Comparison of ENCODE assay signal across 35 cellular contexts in genomic region chr19:36371886-36372285, GRCh38. TPM values are rescaled to one million over a fixed set of nuclear protein-coding genes. Genes with fewer than 3 reads are reported as not detected.
DNase-seq lines count a peak whose midpoint lies in the region; ATAC-seq, FAIRE-seq and TF ChIP-seq lines count a peak whose summit lies in the region.
"Had no signal": no experiment of that assay in that cellular context is flagged by ENCODE, and none has a peak within 500 bp of the region (broad histone marks: within the 10 kb centered on the region; RNA-seq: fewer than 3 reads in every experiment).

No MANE protein-coding gene starts in this region.

- intact Hi-C loops in HepG2 (cut with micrococcal nuclease; ENCODE audit: unreplicated experiment) (no loop called here), right lobe of liver (cut with DNase I) (no loop called here), K562 (cut with micrococcal nuclease) (no loop called here)

- H3K27ac ChIP-seq in HepG2 (ENCODE audit: extremely low read length, insufficient read depth, low read length) (no peak overlapping the region), right lobe of liver (no peak overlapping the region), HEK293 (ENCODE audit: extremely low read depth, low read depth, low read length) (no peak overlapping the region), K562 (ENCODE audit: extremely low read depth, low read depth, low read length) (no peak overlapping the region)
- H3K27ac ChIP-seq: 22Rv1; A549; BLaER1; BLaER1 treated with 17β-estradiol and CSF1 and Interleukin-3, amounts not matched to agents 10 nM and 100 nM; C4-2B had no signal

- H3K36me3 Mint-ChIP-seq in activated naive CD4-positive, alpha-beta T cell treated with anti-CD3 and anti-CD28 coated beads, Interleukin-2, amount 50 U/mL, for 72 hours, result peaks cover 64 to 83% of the 10 kb centered on the region in 2 donors

- H3K4me1 ChIP-seq in HepG2 (ENCODE audit: insufficient read depth, low read length) (peaks cover 9% of the 10 kb centered on the region; the same call in 1 of the 2 replicates), right lobe of liver (no peaks in the 10 kb centered on the region), HEK293 (ENCODE audit: control insufficient read depth, insufficient read depth, low read length) (no peaks in the 10 kb centered on the region), K562 (replicated peaks in 1 of 2; ENCODE audit: control insufficient read depth in 2 of 2, insufficient read depth in 2 of 2, low read length in 2 of 2) (no peaks in the 10 kb centered on the region)
- H3K4me1 ChIP-seq: A549, BE2C, Caco-2 had no signal

- H3K27me3 ChIP-seq in HepG2 (ENCODE audit: control insufficient read depth in 1 of 2, insufficient read depth in 2 of 2, low read length in 2 of 2) (no peaks in the 10 kb centered on the region), right lobe of liver (no peaks in the 10 kb centered on the region), K562 (ENCODE audit: control insufficient read depth in 2 of 2, insufficient read depth in 2 of 2, low read length in 2 of 2) (no peaks in the 10 kb centered on the region)
- H3K27me3 ChIP-seq: BE2C; BLaER1; BLaER1 treated with 17β-estradiol and CSF1 and Interleukin-3, amounts not matched to agents 10 nM and 100 nM had no signal

- H3K4me3 ChIP-seq in HepG2 (replicated peaks in 1 of 3; ENCODE audit: insufficient read depth in 1 of 3, low read depth in 2 of 3, low read length in 3 of 3) (no peak overlapping the region), right lobe of liver (no peak overlapping the region), HEK293 (ENCODE audit: low read depth, low read length) (no peak overlapping the region), K562 (no peak overlapping the region)
- H3K4me3 ChIP-seq: A549; BLaER1; BLaER1 treated with 17β-estradiol and CSF1 and Interleukin-3, amounts not matched to agents 10 nM and 100 nM had no signal

- in situ Hi-C loops in HepG2 (cut with HindIII; ENCODE audit: extremely low pct_ligation_motif_present, low pct_unique_long_range_greater_than_20kb) (no loop called here), K562 (cut with MboI) (no loop called here)

- POLR2A ChIA-PET in HepG2 (lab: Yijun Ruan, JAX), result no interaction called here
- POLR2A ChIA-PET in HEK293 (lab: Yijun Ruan, JAX), result no interaction called here
- POLR2A ChIA-PET in K562 (lab: Yijun Ruan, JAX), result no interaction called here

- DNase-seq in HepG2 (ENCODE audit: low spot score) (no peak), right lobe of liver (no peak), K562 (ENCODE audit: extremely low read depth in 1 of 4, low spot score in 3 of 4) (no peak), left lobe of liver (ENCODE audit: low spot score) (no peak)
- DNase-seq in activated naive CD4-positive, alpha-beta T cell treated with anti-CD3 and anti-CD28 coated beads, Interleukin-2, amount 50 U/mL, for 72 hours (ENCODE audit: low spot score in 2 of 2), result no peak
- DNase-seq: 8988T; ACHN; AML-193; BE2C; C1 segment of cervical spinal cord; Caco-2; Calu3; CD4-positive, alpha-beta memory T cell; CD4-positive, alpha-beta T cell; CD4-positive, CD25-positive, alpha-beta regulatory T cell; CD8-positive, alpha-beta memory T cell; CD8-positive, alpha-beta T cell; COR-L47; DMS 273 treated with DMSO at 0.1 percent for 48 hours; DMS153; DMS53; DMS79; DMS79 treated with DMSO at 0.1 percent for 48 hours; DND-41; EL had no signal

- no peaks in the 10 kb centered on the region for H4K20me1 ChIP-seq in HepG2 (ENCODE audit: insufficient read depth, low read length)
- H4K20me1 ChIP-seq in K562 (replicated peaks; ENCODE audit: control insufficient read depth, insufficient read depth, low read length), result no peaks in the 10 kb centered on the region
- H4K20me1 ChIP-seq: BLaER1; BLaER1 treated with 17β-estradiol and CSF1 and Interleukin-3, amounts not matched to agents 10 nM and 100 nM had no signal

- H3K4me2 ChIP-seq in HepG2 (ENCODE audit: low read depth, low read length), result no peak overlapping the region
- no peak overlapping the region for H3K4me2 ChIP-seq in K562 (ENCODE audit: insufficient read depth, low read length)
- H3K4me2 ChIP-seq: A549; BLaER1; BLaER1 treated with 17β-estradiol and CSF1 and Interleukin-3, amounts not matched to agents 10 nM and 100 nM had no signal

- H2AFZ ChIP-seq in HepG2 (ENCODE audit: low read length), result no peak overlapping the region
- no peak overlapping the region for H2AFZ ChIP-seq in K562 (ENCODE audit: low read depth, low read length)

- CTCF ChIA-PET in HepG2 (lab: Yijun Ruan, JAX; ENCODE audit: low intra/inter-chr PET ratio, low total read pairs), result no interaction called here
- CTCF ChIA-PET in HEK293 (lab: Yijun Ruan, JAX), result interaction anchor here (0.6 kb wide), 1 partner anchor 24 kb away, joined by 10 read pairs; no protein-coding TSS in a partner anchor
- CTCF ChIA-PET in K562 (lab: Yijun Ruan, JAX; ENCODE audit: low intra/inter-chr PET ratio), result no interaction called here

- ATAC-seq in HepG2, result no peak
- no peak for ATAC-seq in right lobe of liver
- no peak for ATAC-seq in K562
- no peak for ATAC-seq in left lobe of liver
- no peak for ATAC-seq in activated naive CD4-positive, alpha-beta T cell treated with anti-CD3 and anti-CD28 coated beads, Interleukin-2, amount 50 U/mL, for 72 hours
- ATAC-seq: A549; CD8-positive, alpha-beta T cell had no signal

- BruUV-seq in HepG2 (replicated peaks; lab: Mats Ljungman, UMichigan) (no TSS peak), K562 (replicated peaks; lab: Mats Ljungman, UMichigan) (no TSS peak)

- TF ChIP-seq CTCF in HepG2 (CRISPR knock-in tag; IDR thresholded peaks at IDR 0.05) (no peak), right lobe of liver (IDR thresholded peaks at IDR 0.05) (no peak), HEK293 (tag by site-specific recombination; IDR thresholded peaks at IDR 0.05) (no peak), K562 (IDR thresholded peaks at IDR 0.05 in 2 of 3, conservative IDR thresholded peaks at IDR 0.05 in 1 of 3; ENCODE audit: insufficient read depth in 2 of 3, low read depth in 1 of 3, low read length in 3 of 3) (no peak)

- H3K9me1 ChIP-seq in K562 (ENCODE audit: control insufficient read depth, insufficient read depth, low read length), result no peaks in the 10 kb centered on the region

- H3K36me3 ChIP-seq in HepG2 (replicated peaks in 1 of 2; ENCODE audit: control insufficient read depth in 1 of 2, insufficient read depth in 2 of 2, low read length in 2 of 2) (peaks cover 2 to 7% of the 10 kb centered on the region in 2 experiments; a peak in 1 of 5 replicates), right lobe of liver (peaks cover 0 to 6% (median 2%) of the 10 kb centered on the region in 4 donors), HEK293 (ENCODE audit: control insufficient read depth in 2 of 2, insufficient read depth in 1 of 2, low read length in 2 of 2) (peaks cover 11 to 62% of the 10 kb centered on the region in 2 experiments), K562 (ENCODE audit: control insufficient read depth, insufficient read depth, low read length) (no peaks in the 10 kb centered on the region)
- H3K36me3 ChIP-seq: BE2C had no signal

- no peak for FAIRE-seq in HepG2 (lab: Jason Lieb, UNC)
- no peak for FAIRE-seq in K562 (lab: Jason Lieb, UNC)
- FAIRE-seq: D721Med had no signal

- TF ChIP-seq POLR2A in HepG2 (IDR thresholded peaks at IDR 0.05; ENCODE audit: insufficient read depth in 1 of 2, low read depth in 2 of 2, low read length in 2 of 2) (no peak), right lobe of liver (IDR thresholded peaks at IDR 0.05) (no peak), K562 (conservative IDR thresholded peaks at IDR 0.05) (no peak)

- H3K9me3 ChIP-seq in HepG2 (ENCODE audit: low read length) (0 out of 2 replicates have a peak, but pooled peaks cover 5% of the 10 kb centered on the region), right lobe of liver (peaks cover 0 to 8% (median 0%) of the 10 kb centered on the region in 4 donors), HEK293 (ENCODE audit: control insufficient read depth, insufficient read depth, low read depth, low read length) (peaks cover 30% of the 10 kb centered on the region), K562 (replicated peaks; ENCODE audit: control insufficient read depth, insufficient read depth, low read depth, low read length) (no peaks in the 10 kb centered on the region)
- H3K9me3 ChIP-seq: BE2C had no signal

- no peak overlapping the region for H3K27ac Mint-ChIP-seq in activated naive CD4-positive, alpha-beta T cell treated with anti-CD3 and anti-CD28 coated beads, Interleukin-2, amount 50 U/mL, for 72 hours
- H3K27ac Mint-ChIP-seq: B cell; CD14-positive monocyte; CD4-positive, alpha-beta T cell; CD8-positive, alpha-beta memory T cell; CD8-positive, alpha-beta T cell had no signal

- H3K9ac ChIP-seq in HepG2 (ENCODE audit: insufficient read depth, low read depth, low read length) (no peak overlapping the region), K562 (ENCODE audit: insufficient read depth in 1 of 2, low read depth in 2 of 2, low read length in 2 of 2) (no peak overlapping the region)
- H3K9ac ChIP-seq: BLaER1; BLaER1 treated with 17β-estradiol and CSF1 and Interleukin-3, amounts not matched to agents 10 nM and 100 nM had no signal

- H3K9me3 Mint-ChIP-seq in activated naive CD4-positive, alpha-beta T cell treated with anti-CD3 and anti-CD28 coated beads, Interleukin-2, amount 50 U/mL, for 72 hours, result peaks cover 17 to 18% of the 10 kb centered on the region in 2 donors

- TF ChIP-seq EP300 in HepG2 (IDR thresholded peaks at IDR 0.05; ENCODE audit: low read depth in 2 of 2, low read length in 2 of 2) (no peak), HepG2 (CRISPR knock-in tag; IDR thresholded peaks at IDR 0.05; ENCODE audit: borderline replicate concordance) (no peak), K562 (IDR thresholded peaks at IDR 0.05; ENCODE audit: low read length) (no peak)

- TF ChIP-seq RAD21 in HepG2 (CRISPR knock-in tag; IDR thresholded peaks at IDR 0.05), result no peak
- TF ChIP-seq RAD21 in K562 (CRISPR knock-in tag; conservative IDR thresholded peaks at IDR 0.05 in 1 of 2, IDR thresholded peaks at IDR 0.05 in 1 of 2), result no peak

- peaks cover 7% of the 10 kb centered on the region for H3K79me2 ChIP-seq in HepG2 (ENCODE audit: insufficient read depth, low read length)
- no peaks in the 10 kb centered on the region for H3K79me2 ChIP-seq in K562 (ENCODE audit: control insufficient read depth, insufficient read depth, low read length)

RNA-seq across cellular contexts. Expression of gene ZFP14, which starts 7.1 kb away (rescaled TPM):
- total RNA-seq in HepG2 (2016; rRNA removed; fragmentation: Illumina TruSeq; extraction: Trizol) (5.0 and 5.7 TPM in 2 replicates), right lobe of liver (1 to 10 TPM; 1.1 to 1.9 (median 1.8) TPM), K562 (2014; rRNA removed) (0.41 and 1.1 TPM in 2 replicates), K562 (2014; rRNA removed; fragmentation: Illumina TruSeq; extraction: Trizol) (1.5 and 2.1 TPM in 2 replicates), K562 (2015; rRNA removed; fragmentation: Illumina TruSeq; extraction: Trizol) (1.4 and 2.1 TPM in 2 replicates), K562 (2021) (0.65 and 1.2 TPM in 2 replicates), left lobe of liver (2.8 TPM)
- 0.51 and 0.88 TPM in 2 replicates for total RNA-seq in HepG2 (2016; cell fraction: cytosol; rRNA removed; fragmentation: Illumina TruSeq; extraction: Trizol; ENCODE audit: low read depth)
- 4.5 and 6.5 TPM in 2 replicates for total RNA-seq in HepG2 (2016; cell fraction: insoluble cytoplasmic fraction; rRNA removed; fragmentation: Illumina TruSeq; extraction: Trizol)
- 1.7 and 3.0 TPM in 2 replicates for total RNA-seq in HepG2 (2016; cell fraction: membrane; rRNA removed; fragmentation: Illumina TruSeq; extraction: Trizol)
- total RNA-seq in HepG2 (2016; cell fraction: nucleus; rRNA removed; fragmentation: Illumina TruSeq; extraction: Trizol), result 8.3 and 8.4 TPM in 2 replicates
- polyA plus RNA-seq in HepG2 (2011; rRNA removed) (1.9 and 2.0 TPM in 2 replicates), K562 (2011; rRNA removed) (1.3 and 1.9 TPM in 2 replicates), K562 (2014; fragmentation: Illumina TruSeq; extraction: Trizol) (0.35 and 0.80 TPM in 2 replicates), K562 (2014; fragmentation: Nextera tagmentation; extraction: Ambion mirVana) (1 to 10 TPM; 1.6 to 1.7 TPM), K562 (2014; rRNA removed) (0.30 and 0.94 TPM in 2 replicates)
- polyA plus RNA-seq in HepG2 (2011; cell fraction: cytosol; rRNA removed), result 0.46 and 0.51 TPM in 2 replicates
- polyA plus RNA-seq in HepG2 (2011; cell fraction: nucleus; rRNA removed), result 1.9 and 2.5 TPM in 2 replicates
- polyA plus RNA-seq in HepG2 (2012), result 1.7 and 2.6 TPM in 2 replicates
- 0.26 and 0.36 TPM in 2 replicates for polyA plus RNA-seq in HepG2 (2016; cell fraction: cytosol; fragmentation: Illumina TruSeq; extraction: Trizol; ENCODE audit: low read depth)
- polyA plus RNA-seq in HepG2 (2016; cell fraction: insoluble cytoplasmic fraction; fragmentation: Illumina TruSeq; extraction: Trizol; ENCODE audit: low read depth), result 2.7 and 2.8 TPM in 2 replicates
- polyA plus RNA-seq in HepG2 (2016; cell fraction: membrane; fragmentation: Illumina TruSeq; extraction: Trizol; ENCODE audit: low read depth), result 0.64 TPM in 2 replicates
- polyA plus RNA-seq in HepG2 (2016; cell fraction: nucleus; fragmentation: Illumina TruSeq; extraction: Trizol; ENCODE audit: insufficient read depth, low read depth), result 5.1 and 6.1 TPM in 2 replicates
- 1.6 and 2.2 TPM in 2 replicates for polyA minus RNA-seq in HepG2 (2011; rRNA and poly(A)+ RNA removed; ENCODE audit: low replicate concordance)
- polyA minus RNA-seq in HepG2 (2011; cell fraction: cytosol; rRNA and poly(A)+ RNA removed), result 1.6 and 3.0 TPM in 2 replicates
- 9.7 and 9.8 TPM in 2 replicates for polyA minus RNA-seq in HepG2 (2011; cell fraction: nucleus; rRNA and poly(A)+ RNA removed)
- total RNA-seq in K562 (2011; cell fraction: chromatin; rRNA removed; ENCODE audit: low replicate concordance), result 2.0 and 7.1 TPM in 2 replicates
- 1.3 and 2.3 TPM in 2 replicates for total RNA-seq in K562 (2011; cell fraction: nucleolus; rRNA removed)
- 2.7 and 3.1 TPM in 2 replicates for total RNA-seq in K562 (2011; cell fraction: nucleoplasm; rRNA removed)
- polyA plus RNA-seq in K562 (2011; cell fraction: cytosol; rRNA removed), result 0.22 and 0.59 TPM in 2 replicates
- polyA plus RNA-seq in K562 (2011; cell fraction: nucleus; rRNA removed), result 1.0 and 1.1 TPM in 2 replicates
- polyA plus RNA-seq in K562 (2012), result 0.82 and 0.89 TPM in 2 replicates
- polyA minus RNA-seq in K562 (2011; rRNA and poly(A)+ RNA removed), result 2.1 and 2.2 TPM in 2 replicates
- 0.18 and 0.38 TPM in 2 replicates for polyA minus RNA-seq in K562 (2011; cell fraction: cytosol; rRNA and poly(A)+ RNA removed)
- 0.94 and 1.7 TPM in 2 replicates for polyA minus RNA-seq in K562 (2011; cell fraction: nucleus; rRNA and poly(A)+ RNA removed)
- total RNA-seq in activated naive CD4-positive, alpha-beta T cell treated with anti-CD3 and anti-CD28 coated beads, Interleukin-2, amount 50 U/mL, for 72 hours, result 1 to 10 TPM; 2.3 to 2.4 TPM

RNA-seq across cellular contexts. Expression of gene ZFP82, which starts 46.6 kb away (rescaled TPM):
- 4.3 and 7.1 TPM in 2 replicates for total RNA-seq in HepG2 (2016; rRNA removed; fragmentation: Illumina TruSeq; extraction: Trizol)
- total RNA-seq in HepG2 (2016; cell fraction: cytosol; rRNA removed; fragmentation: Illumina TruSeq; extraction: Trizol; ENCODE audit: low read depth), result 0.40 and 0.71 TPM in 2 replicates
- 3.9 and 6.7 TPM in 2 replicates for total RNA-seq in HepG2 (2016; cell fraction: insoluble cytoplasmic fraction; rRNA removed; fragmentation: Illumina TruSeq; extraction: Trizol)
- total RNA-seq in HepG2 (2016; cell fraction: membrane; rRNA removed; fragmentation: Illumina TruSeq; extraction: Trizol), result 2.5 and 2.8 TPM in 2 replicates
- total RNA-seq in HepG2 (2016; cell fraction: nucleus; rRNA removed; fragmentation: Illumina TruSeq; extraction: Trizol), result 4.2 and 5.5 TPM in 2 replicates
- 1.5 and 1.7 TPM in 2 replicates for polyA plus RNA-seq in HepG2 (2011; rRNA removed)
- 0.70 and 1.0 TPM in 2 replicates for polyA plus RNA-seq in HepG2 (2011; cell fraction: cytosol; rRNA removed)
- polyA plus RNA-seq in HepG2 (2011; cell fraction: nucleus; rRNA removed), result 1.7 and 1.8 TPM in 2 replicates
- 2.3 and 2.5 TPM in 2 replicates for polyA plus RNA-seq in HepG2 (2012)
- 0.16 and 0.27 TPM in 2 replicates for polyA plus RNA-seq in HepG2 (2016; cell fraction: cytosol; fragmentation: Illumina TruSeq; extraction: Trizol; ENCODE audit: low read depth)
- polyA plus RNA-seq in HepG2 (2016; cell fraction: insoluble cytoplasmic fraction; fragmentation: Illumina TruSeq; extraction: Trizol; ENCODE audit: low read depth), result 3.8 and 4.2 TPM in 2 replicates
- 0.73 and 0.86 TPM in 2 replicates for polyA plus RNA-seq in HepG2 (2016; cell fraction: membrane; fragmentation: Illumina TruSeq; extraction: Trizol; ENCODE audit: low read depth)
- polyA plus RNA-seq in HepG2 (2016; cell fraction: nucleus; fragmentation: Illumina TruSeq; extraction: Trizol; ENCODE audit: insufficient read depth, low read depth), result 4.0 and 4.3 TPM in 2 replicates
- polyA minus RNA-seq in HepG2 (2011; rRNA and poly(A)+ RNA removed; ENCODE audit: low replicate concordance), result 2.8 and 4.4 TPM in 2 replicates
- polyA minus RNA-seq in HepG2 (2011; cell fraction: cytosol; rRNA and poly(A)+ RNA removed), result 2.7 and 2.8 TPM in 2 replicates
- polyA minus RNA-seq in HepG2 (2011; cell fraction: nucleus; rRNA and poly(A)+ RNA removed), result 7.3 and 10.7 TPM in 2 replicates
- total RNA-seq in right lobe of liver, result 1 to 10 TPM in 1 of 6 experiments, under 1 TPM in 5; 0.26 to 1.2 (median 0.74) TPM
- 5.8 and 15.0 TPM in 2 replicates for total RNA-seq in K562 (2011; cell fraction: chromatin; rRNA removed; ENCODE audit: low replicate concordance)
- 5.0 and 7.0 TPM in 2 replicates for total RNA-seq in K562 (2011; cell fraction: nucleolus; rRNA removed)
- total RNA-seq in K562 (2011; cell fraction: nucleoplasm; rRNA removed), result 7.0 and 7.6 TPM in 2 replicates
- 2.0 and 2.2 TPM in 2 replicates for total RNA-seq in K562 (2014; rRNA removed)
- total RNA-seq in K562 (2014; rRNA removed; fragmentation: Illumina TruSeq; extraction: Trizol), result 3.3 and 3.5 TPM in 2 replicates
- 2.6 and 3.2 TPM in 2 replicates for total RNA-seq in K562 (2015; rRNA removed; fragmentation: Illumina TruSeq; extraction: Trizol)
- 2.3 and 2.5 TPM in 2 replicates for total RNA-seq in K562 (2021)
- 2.4 and 7.0 TPM in 2 replicates for polyA plus RNA-seq in K562 (2011; rRNA removed)
- 1.1 TPM in 2 replicates for polyA plus RNA-seq in K562 (2011; cell fraction: cytosol; rRNA removed)
- polyA plus RNA-seq in K562 (2011; cell fraction: nucleus; rRNA removed), result 1.3 and 3.0 TPM in 2 replicates
- polyA plus RNA-seq in K562 (2012), result 1.8 TPM in 2 replicates
- 2.8 and 3.0 TPM in 2 replicates for polyA plus RNA-seq in K562 (2014; fragmentation: Illumina TruSeq; extraction: Trizol)
- polyA plus RNA-seq in K562 (2014; fragmentation: Nextera tagmentation; extraction: Ambion mirVana), result 1 to 10 TPM; 3.0 to 4.0 TPM
- polyA plus RNA-seq in K562 (2014; rRNA removed), result 2.3 and 2.5 TPM in 2 replicates
- 6.0 and 14.1 TPM in 2 replicates for polyA minus RNA-seq in K562 (2011; rRNA and poly(A)+ RNA removed)
- 0.73 and 4.1 TPM in 2 replicates for polyA minus RNA-seq in K562 (2011; cell fraction: cytosol; rRNA and poly(A)+ RNA removed)
- 3.2 and 4.3 TPM in 2 replicates for polyA minus RNA-seq in K562 (2011; cell fraction: nucleus; rRNA and poly(A)+ RNA removed)
- total RNA-seq in left lobe of liver, result 0.53 TPM
- 1 to 10 TPM; 3.5 to 5.0 TPM for total RNA-seq in activated naive CD4-positive, alpha-beta T cell treated with anti-CD3 and anti-CD28 coated beads, Interleukin-2, amount 50 U/mL, for 72 hours
- total RNA-seq: A172, Calu3 had no signal

Comparison
In these comparisons a context has a peak if more than half of its experiments do, and no peak if none do; other contexts are left out.
1. Of the 241 proteins assayed by ChIP-seq in both HepG2 and K562: peak only in HepG2: PCBP2; only in K562: ZNF512; in both: none; in neither: 239.